In the genomic region with DNA sequence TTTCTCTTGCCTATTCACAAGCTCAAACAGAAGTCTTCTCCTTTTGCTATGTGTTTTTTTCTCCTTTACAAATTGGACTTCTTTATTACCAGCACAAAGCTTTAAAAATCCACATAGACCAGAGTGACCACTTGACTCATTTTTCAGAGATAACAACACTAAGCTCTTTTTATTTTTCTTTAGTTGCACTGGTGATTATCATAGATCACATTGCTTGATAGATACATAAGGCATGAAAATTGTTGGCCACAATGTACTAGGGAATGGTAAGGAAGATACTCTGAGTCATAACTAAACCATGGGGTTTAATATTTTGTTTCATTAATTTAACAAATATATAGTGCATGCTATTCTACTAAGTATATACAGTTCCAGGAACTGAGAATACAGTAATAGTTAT, we compare ENCODE assay signal across 2 cellular contexts.
TF ChIP-seq lines count a peak whose summit lies in the region.

No MANE protein-coding gene starts in this region.

TF ChIP-seq in HCT116, 20 proteins besides CTCF, POLR2A, EP300 and RAD21 (continued from another document):
- TF ChIP-seq, protein P1, sequence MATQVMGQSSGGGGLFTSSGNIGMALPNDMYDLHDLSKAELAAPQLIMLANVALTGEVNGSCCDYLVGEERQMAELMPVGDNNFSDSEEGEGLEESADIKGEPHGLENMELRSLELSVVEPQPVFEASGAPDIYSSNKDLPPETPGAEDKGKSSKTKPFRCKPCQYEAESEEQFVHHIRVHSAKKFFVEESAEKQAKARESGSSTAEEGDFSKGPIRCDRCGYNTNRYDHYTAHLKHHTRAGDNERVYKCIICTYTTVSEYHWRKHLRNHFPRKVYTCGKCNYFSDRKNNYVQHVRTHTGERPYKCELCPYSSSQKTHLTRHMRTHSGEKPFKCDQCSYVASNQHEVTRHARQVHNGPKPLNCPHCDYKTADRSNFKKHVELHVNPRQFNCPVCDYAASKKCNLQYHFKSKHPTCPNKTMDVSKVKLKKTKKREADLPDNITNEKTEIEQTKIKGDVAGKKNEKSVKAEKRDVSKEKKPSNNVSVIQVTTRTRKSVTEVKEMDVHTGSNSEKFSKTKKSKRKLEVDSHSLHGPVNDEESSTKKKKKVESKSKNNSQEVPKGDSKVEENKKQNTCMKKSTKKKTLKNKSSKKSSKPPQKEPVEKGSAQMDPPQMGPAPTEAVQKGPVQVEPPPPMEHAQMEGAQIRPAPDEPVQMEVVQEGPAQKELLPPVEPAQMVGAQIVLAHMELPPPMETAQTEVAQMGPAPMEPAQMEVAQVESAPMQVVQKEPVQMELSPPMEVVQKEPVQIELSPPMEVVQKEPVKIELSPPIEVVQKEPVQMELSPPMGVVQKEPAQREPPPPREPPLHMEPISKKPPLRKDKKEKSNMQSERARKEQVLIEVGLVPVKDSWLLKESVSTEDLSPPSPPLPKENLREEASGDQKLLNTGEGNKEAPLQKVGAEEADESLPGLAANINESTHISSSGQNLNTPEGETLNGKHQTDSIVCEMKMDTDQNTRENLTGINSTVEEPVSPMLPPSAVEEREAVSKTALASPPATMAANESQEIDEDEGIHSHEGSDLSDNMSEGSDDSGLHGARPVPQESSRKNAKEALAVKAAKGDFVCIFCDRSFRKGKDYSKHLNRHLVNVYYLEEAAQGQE (IDR thresholded peaks at IDR 0.05; ENCODE audit: low read depth) = no peak
- no peak for TF ChIP-seq TCF7L2 (IDR thresholded peaks at IDR 0.05; ENCODE audit: borderline replicate concordance, extremely low read depth, insufficient read depth, insufficient read length)
- TF ChIP-seq FOSL1 (IDR thresholded peaks at IDR 0.05; ENCODE audit: low read depth) = no peak
- no peak for TF ChIP-seq YY1 (IDR thresholded peaks at IDR 0.05; ENCODE audit: extremely low read depth, insufficient replicate concordance, low read depth, low read length)
- TF ChIP-seq CBX3 (IDR thresholded peaks at IDR 0.05; ENCODE audit: low read depth) = no peak
- TF ChIP-seq JUND (IDR thresholded peaks at IDR 0.05) = no peak
- TF ChIP-seq SP1 (IDR thresholded peaks at IDR 0.05; ENCODE audit: low read depth) = no peak
- TF ChIP-seq SRF (IDR thresholded peaks at IDR 0.05; ENCODE audit: low read depth) = no peak
- no peak for TF ChIP-seq EZH2phosphoT487 (IDR thresholded peaks at IDR 0.05; ENCODE audit: borderline replicate concordance)
- no peak for TF ChIP-seq CEBPB (IDR thresholded peaks at IDR 0.05; ENCODE audit: low read depth)
- no peak for TF ChIP-seq EGR1 (IDR thresholded peaks at IDR 0.05; ENCODE audit: low read depth)
- TF ChIP-seq ZBTB33 (IDR thresholded peaks at IDR 0.05; ENCODE audit: extremely low read depth, insufficient replicate concordance, low read length) = no peak
- TF ChIP-seq EZH2 (IDR thresholded peaks at IDR 0.05) = no peak
- no peak for TF ChIP-seq MAX (IDR thresholded peaks at IDR 0.05)
- no peak for TF ChIP-seq SIN3A (IDR thresholded peaks at IDR 0.05; ENCODE audit: low read depth)
- no peak for TF ChIP-seq ZFX (IDR thresholded peaks at IDR 0.05)
- no peak for TF ChIP-seq POLR2AphosphoS5 (IDR thresholded peaks at IDR 0.05; ENCODE audit: low read depth, low read length)

TF ChIP-seq in SK-N-SH treated with all-trans-retinoic acid at 6 μM for 48 hours, 23 proteins besides CTCF, POLR2A, EP300 and RAD21 (continued from another document):
- TF ChIP-seq, protein P2, sequence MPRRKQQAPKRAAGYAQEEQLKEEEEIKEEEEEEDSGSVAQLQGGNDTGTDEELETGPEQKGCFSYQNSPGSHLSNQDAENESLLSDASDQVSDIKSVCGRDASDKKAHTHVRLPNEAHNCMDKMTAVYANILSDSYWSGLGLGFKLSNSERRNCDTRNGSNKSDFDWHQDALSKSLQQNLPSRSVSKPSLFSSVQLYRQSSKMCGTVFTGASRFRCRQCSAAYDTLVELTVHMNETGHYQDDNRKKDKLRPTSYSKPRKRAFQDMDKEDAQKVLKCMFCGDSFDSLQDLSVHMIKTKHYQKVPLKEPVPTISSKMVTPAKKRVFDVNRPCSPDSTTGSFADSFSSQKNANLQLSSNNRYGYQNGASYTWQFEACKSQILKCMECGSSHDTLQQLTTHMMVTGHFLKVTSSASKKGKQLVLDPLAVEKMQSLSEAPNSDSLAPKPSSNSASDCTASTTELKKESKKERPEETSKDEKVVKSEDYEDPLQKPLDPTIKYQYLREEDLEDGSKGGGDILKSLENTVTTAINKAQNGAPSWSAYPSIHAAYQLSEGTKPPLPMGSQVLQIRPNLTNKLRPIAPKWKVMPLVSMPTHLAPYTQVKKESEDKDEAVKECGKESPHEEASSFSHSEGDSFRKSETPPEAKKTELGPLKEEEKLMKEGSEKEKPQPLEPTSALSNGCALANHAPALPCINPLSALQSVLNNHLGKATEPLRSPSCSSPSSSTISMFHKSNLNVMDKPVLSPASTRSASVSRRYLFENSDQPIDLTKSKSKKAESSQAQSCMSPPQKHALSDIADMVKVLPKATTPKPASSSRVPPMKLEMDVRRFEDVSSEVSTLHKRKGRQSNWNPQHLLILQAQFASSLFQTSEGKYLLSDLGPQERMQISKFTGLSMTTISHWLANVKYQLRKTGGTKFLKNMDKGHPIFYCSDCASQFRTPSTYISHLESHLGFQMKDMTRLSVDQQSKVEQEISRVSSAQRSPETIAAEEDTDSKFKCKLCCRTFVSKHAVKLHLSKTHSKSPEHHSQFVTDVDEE (CRISPR knock-in tag; IDR thresholded peaks at IDR 0.05) = no peak
- TF ChIP-seq TCF4 (CRISPR knock-in tag; IDR thresholded peaks at IDR 0.05; ENCODE audit: borderline replicate concordance) (no peak), CREB5 (CRISPR knock-in tag; IDR thresholded peaks at IDR 0.05; ENCODE audit: low read depth) (0 out of 2 replicates have a peak, but pooled peaks have one; percentile 25), ZFP30 (CRISPR knock-in tag; IDR thresholded peaks at IDR 0.05) (no peak), PPARA (CRISPR knock-in tag; IDR thresholded peaks at IDR 0.05; ENCODE audit: borderline replicate concordance) (no peak)
